8 cellular contexts compared by ENCODE assay signal in genomic region chr1:23562138-23562819, GRCh38. TPM values are rescaled to one million over a fixed set of nuclear protein-coding genes. Genes with fewer than 3 reads are reported as not detected.
DNase-seq lines count a peak whose midpoint lies in the region; TF ChIP-seq lines count a peak whose summit lies in the region.

No MANE protein-coding gene starts in this region.

- intact Hi-C loops in MCF 10A (cut with micrococcal nuclease) = no loop called here

- H3K4me3 Mint-ChIP-seq in MCF 10A (ENCODE audit: unreplicated experiment) = peak overlapping the region; percentile 44

- POLR2A ChIA-PET in MCF 10A (lab: Yijun Ruan, JAX) = interaction anchor here (0.9 to 12.1 kb wide), 4 partner anchors 8 to 73 kb away, joined by 3 to 622 read pairs (median 68); no protein-coding TSS in a partner anchor

- H3K9me3 ChIP-seq in HUES64 (ENCODE audit: insufficient read depth, low read depth, low read length) = no peaks in the 10 kb centered on the region
- H3K9me3 ChIP-seq in NT2/D1 (ENCODE audit: insufficient read depth, low read length) = no peaks in the 10 kb centered on the region
- H3K9me3 ChIP-seq in iPS-18a (ENCODE audit: control insufficient read depth, low read depth, low read length) = no peaks in the 10 kb centered on the region

- H3K9me3 Mint-ChIP-seq in MCF 10A (ENCODE audit: unreplicated experiment) = no peaks in the 10 kb centered on the region

- H3K27me3 ChIP-seq in HUES64 (ENCODE audit: insufficient read depth, low read length) (no peaks in the 10 kb centered on the region; the same call in 1 of the 2 replicates), NT2/D1 (ENCODE audit: insufficient read depth, insufficient read length) (no peaks in the 10 kb centered on the region), iPS-18a (ENCODE audit: control insufficient read depth, insufficient read depth, low read length) (peaks cover 3% of the 10 kb centered on the region)

- CTCF ChIA-PET in MCF 10A (lab: Yijun Ruan, JAX) = interaction anchor here (0.7 kb wide), 1 partner anchor 228 kb away, joined by 7 read pairs; no protein-coding TSS in a partner anchor

- in situ Hi-C loops in Caki2 (cut with HindIII; ENCODE audit: low pct_unique_long_range_greater_than_20kb, low sequenced_read_pairs) = no loop called here

- H3K4me3 ChIP-seq in HUES64 (ENCODE audit: low read length) (peak overlapping the region; percentile 26), NT2/D1 (ENCODE audit: insufficient read length, low read depth) (no peak overlapping the region), iPS-18a (ENCODE audit: low read length) (peak overlapping the region; percentile 36)

- no peak for TF ChIP-seq CTCF in MCF 10A (IDR thresholded peaks at IDR 0.05; ENCODE audit: unreplicated experiment)

- peak overlapping the region; percentile 55; the same call in 1 of the 2 replicates for H3K9ac ChIP-seq in HUES64 (ENCODE audit: low read depth, low read length)
- no peak overlapping the region for H3K9ac ChIP-seq in NT2/D1 (ENCODE audit: insufficient read length, low read depth)
- H3K9ac ChIP-seq in iPS-18a (ENCODE audit: low read length) = peak overlapping the region; percentile 17

- peak; percentile 97 for DNase-seq in Caki2 (ENCODE audit: low read depth)
- DNase-seq in NT2/D1 (ENCODE audit: low read depth, low spot score) = peak; percentile 83
- peak; percentile 93 for DNase-seq in MCF 10A (ENCODE audit: unreplicated experiment)
- DNase-seq in renal cortical epithelial cell (ENCODE audit: low read depth) = peak; percentile 93
- DNase-seq in central memory CD4-positive, alpha-beta T cell = no peak
- no peak for DNase-seq in NK-92 treated with Interleukin-12 subunit alpha and Interleukin-12 subunit beta, amount 100 ng/mL, for 24 hours (lab: John Stamatoyannopoulos, UW)

- 4% methylated on average over 15 of the region's 19 CpGs for WGBS in HUES64

- no peaks in the 10 kb centered on the region for H3K27me3 Mint-ChIP-seq in MCF 10A (ENCODE audit: insufficient read depth, unreplicated experiment)

- H3K27ac Mint-ChIP-seq in MCF 10A (ENCODE audit: low read depth, unreplicated experiment) = peak overlapping the region; percentile 82

- peaks cover 30% of the 10 kb centered on the region for H3K4me1 Mint-ChIP-seq in MCF 10A (ENCODE audit: insufficient read depth, unreplicated experiment)

- peaks cover 9% of the 10 kb centered on the region for H3K36me3 Mint-ChIP-seq in MCF 10A (ENCODE audit: insufficient read depth, unreplicated experiment)

- no TSS peak for BruUV-seq in MCF 10A (replicated peaks; lab: Mats Ljungman, UMichigan)

- H3K36me3 ChIP-seq in HUES64 (ENCODE audit: insufficient read depth, low read length) (peaks cover 11% of the 10 kb centered on the region), NT2/D1 (ENCODE audit: insufficient read depth, insufficient read length, low read length) (peaks cover 19% of the 10 kb centered on the region), iPS-18a (ENCODE audit: control insufficient read depth, low read depth, low read length) (peaks cover 7% of the 10 kb centered on the region)

- peaks cover 44% of the 10 kb centered on the region for H3K4me1 ChIP-seq in HUES64 (ENCODE audit: insufficient read depth, low read length)
- peaks cover 3% of the 10 kb centered on the region for H3K4me1 ChIP-seq in NT2/D1 (ENCODE audit: insufficient read depth, insufficient read length)
- peaks cover 38% of the 10 kb centered on the region for H3K4me1 ChIP-seq in iPS-18a (ENCODE audit: control insufficient read depth, low read depth, low read length)

- H3K27ac ChIP-seq in HUES64 (ENCODE audit: low read depth, low read length) (peak overlapping the region; percentile 90), iPS-18a (ENCODE audit: low read length) (no peak overlapping the region)

RNA-seq across cellular contexts. Expression of gene ID3, which starts 3.0 kb away (rescaled TPM):
- total RNA-seq in Caki2 (2014; rRNA removed; shearing (Covaris generic); ENCODE audit: low replicate concordance) = 460 and 470 TPM in 2 replicates
- 311 TPM for polyA plus RNA-seq in HUES64 (2013, experiment 1 of 2)
- polyA plus RNA-seq in HUES64 (2013, experiment 2 of 2) = 399 TPM
- 15.7 and 34.8 TPM in 2 replicates for total RNA-seq in MCF 10A (2022)
- 29.9 and 65.3 TPM in 2 replicates for total RNA-seq in renal cortical epithelial cell

RNA-seq across cellular contexts. Expression of gene E2F2, which starts 31.2 kb away (rescaled TPM):
- 8.4 and 10.7 TPM in 2 replicates for total RNA-seq in Caki2 (2014; rRNA removed; shearing (Covaris generic); ENCODE audit: low replicate concordance)
- 3.0 TPM for polyA plus RNA-seq in HUES64 (2013, experiment 1 of 2)
- polyA plus RNA-seq in HUES64 (2013, experiment 2 of 2) = 4.2 TPM
- total RNA-seq in MCF 10A (2022) (0.32 and 0.89 TPM in 2 replicates), renal cortical epithelial cell (0.15 and 0.69 TPM in 2 replicates)

Comparison
In these comparisons a context has a peak if more than half of its experiments do, and no peak if none do; other contexts are left out.
1. DNase-seq: peak in Caki2 (single experiment), NT2/D1 (single experiment), MCF 10A (single experiment) and renal cortical epithelial cell (single experiment); none in central memory CD4-positive, alpha-beta T cell (single experiment) and NK-92 treated with Interleukin-12 subunit alpha and Interleukin-12 subunit beta, amount 100 ng/mL, for 24 hours (single experiment).